10 cellular contexts compared by ENCODE assay signal in the genomic region with DNA sequence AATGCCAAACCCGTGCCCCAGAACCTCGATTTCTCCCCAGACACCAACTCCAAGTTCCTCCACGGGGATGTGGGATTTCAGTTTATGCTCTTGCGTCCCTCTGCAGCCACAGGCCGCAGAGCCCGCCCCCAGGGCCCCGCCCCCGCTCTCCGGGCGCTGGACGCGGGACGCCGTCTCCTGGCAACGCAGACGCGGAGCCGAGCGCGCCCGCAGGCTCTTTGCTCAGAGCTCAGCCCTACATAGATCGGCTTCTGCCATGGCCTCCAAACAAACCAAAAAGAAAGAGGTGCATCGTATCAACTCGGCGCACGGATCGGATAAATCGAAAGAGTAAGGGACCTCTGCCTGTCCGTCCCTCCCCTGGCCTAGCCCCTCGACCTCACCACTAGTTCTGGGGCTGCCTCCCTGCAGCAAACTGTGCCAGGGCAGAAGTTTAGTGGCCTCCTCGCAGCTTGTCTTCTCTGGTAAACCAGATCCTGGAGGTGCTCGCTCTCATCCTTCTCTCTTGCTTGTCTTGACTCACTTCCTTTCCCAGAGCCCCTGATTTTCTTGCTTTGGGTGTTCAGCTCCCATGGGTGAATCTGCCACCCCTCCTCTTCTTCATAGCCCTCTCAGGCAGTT. TPM values are rescaled to one million over a fixed set of nuclear protein-coding genes. Genes with fewer than 3 reads are reported as not detected.
DNase-seq lines count a peak whose midpoint lies in the region; ATAC-seq and TF ChIP-seq lines count a peak whose summit lies in the region.
"Had no signal": no experiment of that assay in that cellular context is flagged by ENCODE, and none has a peak within 500 bp of the region (broad histone marks: within the 10 kb centered on the region; RNA-seq: fewer than 3 reads in every experiment).

ADGB (plus strand) TSS at position 188 of the 621 bp plus-strand sequence; CDS start at position 257, 69 bp downstream.

- H2AFZ ChIP-seq in mammary epithelial cell (ENCODE audit: low read depth, low read length), result peak within 1 kb of the TSS; percentile 97

- no peak within 1 kb of the TSS for H3K4me3 Mint-ChIP-seq in stimulated activated effector memory CD8-positive, alpha-beta T cell treated with anti-CD3 and anti-CD28 coated beads, Interleukin-12 subunit alpha, Interleukin-12 subunit beta, amount 100 ng/mL, for 72 hours

- H3K27ac ChIP-seq in mammary epithelial cell (ENCODE audit: insufficient read depth, low read depth, low read length) (no peak within 1 kb of the TSS), gastrocnemius medialis (no peak within 1 kb of the TSS)
- H3K27ac ChIP-seq: BLaER1 had no signal

- peak within 1 kb of the TSS; percentile 22 for H3K9ac ChIP-seq in mammary epithelial cell (ENCODE audit: insufficient read depth, low read length)
- H3K9ac ChIP-seq: BLaER1 had no signal

- H3K27me3 ChIP-seq in mammary epithelial cell (ENCODE audit: insufficient read depth, low read length) (no peaks in the 10 kb centered on the region), gastrocnemius medialis (no peaks in the 10 kb centered on the region)
- H3K27me3 ChIP-seq: BLaER1 had no signal

- ATAC-seq in gastrocnemius medialis (no peak), HG02973 (IDR thresholded peaks at IDR 0.05; ENCODE audit: unreplicated experiment) (no peak)
- ATAC-seq in stimulated activated effector memory CD8-positive, alpha-beta T cell treated with anti-CD3 and anti-CD28 coated beads, Interleukin-12 subunit alpha, Interleukin-12 subunit beta, amount 100 ng/mL, for 72 hours, result no peak

- intact Hi-C loops in mammary epithelial cell (cut with micrococcal nuclease), result no loop called here
- intact Hi-C loops in gastrocnemius medialis (cut with DNase I; ENCODE audit: low total_unique reads), result no loop called here

- dilution Hi-C loops in mammary epithelial cell (cut with HindIII; ENCODE audit: low sequenced_read_pairs), result no loop called here

- no peaks in the 10 kb centered on the region for H3K79me2 ChIP-seq in mammary epithelial cell (ENCODE audit: insufficient read depth, low read length)

- H3K36me3 Mint-ChIP-seq in stimulated activated effector memory CD8-positive, alpha-beta T cell treated with anti-CD3 and anti-CD28 coated beads, Interleukin-12 subunit alpha, Interleukin-12 subunit beta, amount 100 ng/mL, for 72 hours, result no peaks in the 10 kb centered on the region

- no peak for TF ChIP-seq POLR2A in gastrocnemius medialis (IDR thresholded peaks at IDR 0.05)

- H3K36me3 ChIP-seq in mammary epithelial cell (ENCODE audit: insufficient read depth, low read length) (no peaks in the 10 kb centered on the region), gastrocnemius medialis (no peaks in the 10 kb centered on the region)
- H3K36me3 ChIP-seq: BLaER1 had no signal

- TF ChIP-seq CTCF in mammary epithelial cell (conservative IDR thresholded peaks at IDR 0.05 in 1 of 2, IDR thresholded peaks at IDR 0.05 in 1 of 2; ENCODE audit: extremely low read depth in 1 of 2, insufficient read depth in 1 of 2, low read depth in 1 of 2, low read length in 2 of 2) (no peak), gastrocnemius medialis (IDR thresholded peaks at IDR 0.05 in 4 of 5, conservative IDR thresholded peaks at IDR 0.05 in 1 of 5) (no peak)

- WGBS in mammary epithelial cell (ENCODE audit: low coverage, missing lambda C conversion rate), result 8% methylated on average over 13 of the region's 32 CpGs

- in situ Hi-C loops in mammary epithelial cell (cut with MboI; ENCODE audit: low sequenced_read_pairs in 2 of 2), result no loop called here
- in situ Hi-C loops in gastrocnemius medialis (cut with MboI; ENCODE audit: low sequenced_read_pairs in 4 of 4), result no loop called here

- H3K4me3 ChIP-seq in mammary epithelial cell (replicated peaks in 1 of 3; ENCODE audit: insufficient read depth in 1 of 3, low read depth in 2 of 3, low read length in 3 of 3), result peak within 1 kb of the TSS; percentile 29 to 45 (median 42)
- H3K4me3 ChIP-seq in gastrocnemius medialis, result peak within 1 kb of the TSS; percentile 27 to 46 (median 42)
- H3K4me3 ChIP-seq: BLaER1 had no signal

- CTCF ChIA-PET in mammary epithelial cell (lab: Charles Lee; ENCODE audit: low non-redundant PET), result interaction anchor here (0.7 kb wide), 1 partner anchor 23 kb away, joined by 4 read pairs; no protein-coding TSS in a partner anchor

- peaks cover 7% of the 10 kb centered on the region for H3K4me1 Mint-ChIP-seq in stimulated activated effector memory CD8-positive, alpha-beta T cell treated with anti-CD3 and anti-CD28 coated beads, Interleukin-12 subunit alpha, Interleukin-12 subunit beta, amount 100 ng/mL, for 72 hours

- peak within 1 kb of the TSS; percentile 86 for H3K4me2 ChIP-seq in mammary epithelial cell (ENCODE audit: insufficient read depth, low read depth, low read length)
- H3K4me2 ChIP-seq: BLaER1 had no signal

- DNase-seq in NCI-H1417 (lab: John Stamatoyannopoulos, UW) (peak; percentile 47 to 87 (median 81)), NCI-H1417 treated with DMSO at 0.1 percent for 48 hours (lab: John Stamatoyannopoulos, UW) (no peak), NCI-H524 treated with DMSO at 0.1 percent for 48 hours (lab: John Stamatoyannopoulos, UW) (peak; percentile 42), mammary epithelial cell (peak; percentile 58), iPS-NIHi11 (ENCODE audit: low spot score) (peak; percentile 83), gastrocnemius medialis (peak in 1 of 2 donors; percentile 5)
- DNase-seq in stimulated activated effector memory CD8-positive, alpha-beta T cell treated with anti-CD3 and anti-CD28 coated beads, Interleukin-12 subunit alpha, Interleukin-12 subunit beta, amount 100 ng/mL, for 72 hours (ENCODE audit: low spot score in 2 of 2), result no peak

- H3K4me1 ChIP-seq in mammary epithelial cell (ENCODE audit: insufficient read depth, low read length) (peaks cover 24% of the 10 kb centered on the region), gastrocnemius medialis (no peaks in the 10 kb centered on the region)

- H3K27ac Mint-ChIP-seq in stimulated activated effector memory CD8-positive, alpha-beta T cell treated with anti-CD3 and anti-CD28 coated beads, Interleukin-12 subunit alpha, Interleukin-12 subunit beta, amount 100 ng/mL, for 72 hours, result no peak within 1 kb of the TSS

- no TSS peak for BruUV-seq in mammary epithelial cell (replicated peaks; lab: Mats Ljungman, UMichigan)

- peaks cover 4% of the 10 kb centered on the region for H3K9me3 Mint-ChIP-seq in stimulated activated effector memory CD8-positive, alpha-beta T cell treated with anti-CD3 and anti-CD28 coated beads, Interleukin-12 subunit alpha, Interleukin-12 subunit beta, amount 100 ng/mL, for 72 hours

- H4K20me1 ChIP-seq in mammary epithelial cell (ENCODE audit: insufficient read depth, low read length), result no peaks in the 10 kb centered on the region
- H4K20me1 ChIP-seq: BLaER1 had no signal

- no peaks in the 10 kb centered on the region for H3K9me3 ChIP-seq in mammary epithelial cell (replicated peaks; ENCODE audit: insufficient read depth, low read length)
- no peaks in the 10 kb centered on the region for H3K9me3 ChIP-seq in gastrocnemius medialis

RNA-seq across cellular contexts. Expression of gene ADGB, which starts in this region (rescaled TPM):
- not detected for total RNA-seq in mammary epithelial cell
- polyA plus RNA-seq in mammary epithelial cell, result not detected
- not detected for polyA minus RNA-seq in mammary epithelial cell
- not detected for total RNA-seq in gastrocnemius medialis
- total RNA-seq: T-helper 2 cell treated with Interferon-gamma antibody and Interleukin-4, amounts not matched to agents 100 ng/mL and 5 ng/mL, for 36 hours had no signal

Comparison
In these comparisons a context has a peak if more than half of its experiments do, and no peak if none do; other contexts are left out.
1. DNase-seq: peak in NCI-H1417 (3 of 3), NCI-H524 treated with DMSO at 0.1 percent for 48 hours (single experiment) and iPS-NIHi11 (single experiment); none in NCI-H1417 treated with DMSO at 0.1 percent for 48 hours (single experiment) and stimulated activated effector memory CD8-positive, alpha-beta T cell treated with anti-CD3 and anti-CD28 coated beads, Interleukin-12 subunit alpha, Interleukin-12 subunit beta, amount 100 ng/mL, for 72 hours (0 of 2).
2. Peak in DNase-seq, H3K4me3 ChIP-seq, H3K9ac ChIP-seq and H3K4me2 ChIP-seq in mammary epithelial cell; RNA of the gene not detected or under 1 TPM.